In genomic region chr1:244730934-244731434, GRCh38 we compare ENCODE assay signal across 9 cellular contexts.
DNase-seq lines count a peak whose midpoint lies in the region; ATAC-seq and TF ChIP-seq lines count a peak whose summit lies in the region.
"Had no signal": no experiment of that assay in that cellular context is flagged by ENCODE, and none has a peak within 500 bp of the region (broad histone marks: within the 10 kb centered on the region; RNA-seq: fewer than 3 reads in every experiment).

No MANE protein-coding gene starts in this region.

- H3K27ac Mint-ChIP-seq in natural killer cell = no peak overlapping the region

- no peaks in the 10 kb centered on the region for H3K79me2 ChIP-seq in ACC112 (ENCODE audit: control insufficient read depth, insufficient read depth, low read length, unreplicated experiment)

- peaks cover 6% of the 10 kb centered on the region for H3K4me1 ChIP-seq in ACC112 (ENCODE audit: control insufficient read depth, insufficient read depth, low read length, unreplicated experiment)

- no peaks in the 10 kb centered on the region for H3K27me3 ChIP-seq in ACC112 (ENCODE audit: insufficient read depth, low read length)

- intact Hi-C loops in natural killer cell (cut with micrococcal nuclease) = no loop called here

- CTCF ChIA-PET in GM10248 (lab: Yijun Ruan, JAX) = no interaction called here

- POLR2A ChIA-PET in GM10248 (lab: Yijun Ruan, JAX) = no interaction called here

- no peaks in the 10 kb centered on the region for H3K9me3 Mint-ChIP-seq in natural killer cell

- H3K4me3 ChIP-seq in ACC112 (ENCODE audit: low read depth, low read length) = peak overlapping the region; percentile 86

- peak overlapping the region; percentile 93 for H2AFZ ChIP-seq in ACC112 (ENCODE audit: low read length, unreplicated experiment)

- TF ChIP-seq CTCF in natural killer cell (IDR thresholded peaks at IDR 0.05) (no peak), GM10248 (IDR thresholded peaks at IDR 0.05; ENCODE audit: control extremely low read depth, extremely low read depth, low read depth, missing control alignments) (no peak)

- H3K36me3 Mint-ChIP-seq in natural killer cell = no peaks in the 10 kb centered on the region

- H3K27ac ChIP-seq in ACC112 (ENCODE audit: low read depth, low read length) = no peak overlapping the region

- no peak for ATAC-seq in natural killer cell
- ATAC-seq in GM18909 (IDR thresholded peaks at IDR 0.05; ENCODE audit: poor library complexity, unreplicated experiment) = no peak

- peaks cover 0 to 8% of the 10 kb centered on the region in 2 donors for H3K27me3 Mint-ChIP-seq in natural killer cell (ENCODE audit: low read depth in 2 of 2)

- no peaks in the 10 kb centered on the region for H3K36me3 ChIP-seq in ACC112 (ENCODE audit: insufficient read depth, low read length)

- H3K4me1 Mint-ChIP-seq in natural killer cell = peaks cover 0 to 12% of the 10 kb centered on the region in 2 donors

- DNase-seq in HuH-7 (ENCODE audit: low spot score) = peak; percentile 39
- peak; percentile 65 for DNase-seq in ecto neural progenitor cell (ENCODE audit: low spot score)
- no peak for DNase-seq in natural killer cell
- no peak for DNase-seq in GM10248 (ENCODE audit: extremely low spot score)
- DNase-seq in GF-D8 (lab: John Stamatoyannopoulos, UW) = no peak
- DNase-seq in HUDEP-2 (lab: John Stamatoyannopoulos, UW; ENCODE audit: unreplicated experiment in 76 of 76) = no peak
- DNase-seq: GOT3 had no signal

- H3K4me3 Mint-ChIP-seq in natural killer cell = peak overlapping the region; percentile 89

Comparison
In these comparisons a context has a peak if more than half of its experiments do, and no peak if none do; other contexts are left out.
1. DNase-seq: peak in HuH-7 (single experiment) and ecto neural progenitor cell (single experiment); none in natural killer cell (single experiment), GM10248 (single experiment), GF-D8 (single experiment) and HUDEP-2 (0 of 76).